In the genomic region with DNA sequence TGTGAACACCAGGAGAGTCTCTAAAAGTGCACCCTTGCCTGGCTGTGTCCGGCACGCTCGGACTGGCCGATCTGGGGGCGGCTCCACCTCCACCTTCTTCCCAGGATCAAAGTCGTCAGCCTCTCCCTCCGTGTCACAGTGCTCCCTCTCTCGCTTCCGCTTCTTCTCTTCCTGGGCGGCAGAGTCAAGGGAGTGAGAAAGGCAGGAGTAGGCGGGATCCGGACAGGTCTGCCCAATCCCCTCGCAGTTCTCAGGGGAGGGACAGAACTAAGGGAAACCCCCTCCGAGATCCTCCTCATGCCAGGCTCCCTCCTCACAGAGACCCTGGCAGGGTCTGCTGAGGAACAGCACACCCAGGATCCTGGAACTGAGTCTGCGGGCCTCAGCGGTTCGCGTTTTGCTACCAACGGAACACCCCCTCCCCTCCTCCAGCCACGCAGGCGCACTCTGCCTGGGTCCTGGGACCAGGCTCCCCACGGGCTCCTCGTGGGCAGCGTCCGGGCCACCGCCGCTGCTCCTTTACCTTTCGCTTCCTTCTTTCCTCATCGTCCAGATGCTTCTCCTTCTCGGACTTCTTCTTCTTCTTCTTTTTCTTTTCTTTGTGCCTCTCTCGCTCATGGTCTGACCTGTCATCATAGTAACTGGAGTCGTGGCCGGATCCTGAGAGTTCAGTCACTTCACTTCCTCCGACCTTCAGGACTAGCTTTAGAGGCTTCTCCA, we compare ENCODE assay signal across 1 cellular context.
TF ChIP-seq lines count a peak whose summit lies in the region.

No MANE protein-coding gene starts in this region.

TF ChIP-seq in K562, 482 proteins besides CTCF, POLR2A, EP300 and RAD21 (continues in another document):
- TF ChIP-seq ZNF263 (CRISPR knock-in tag; IDR thresholded peaks at IDR 0.05; ENCODE audit: borderline replicate concordance): peak; percentile 95
- TF ChIP-seq SAP30 (IDR thresholded peaks at IDR 0.05; ENCODE audit: borderline replicate concordance, insufficient read depth, low read depth, low read length, poor library complexity, severe bottlenecking): peak; percentile 34
- peak; percentile 46; the same call in 1 of the 2 replicates for TF ChIP-seq PHF8 (IDR thresholded peaks at IDR 0.05; ENCODE audit: borderline replicate concordance, low read length)
- TF ChIP-seq MAZ (CRISPR knock-in tag; conservative IDR thresholded peaks at IDR 0.05 in 1 of 2, IDR thresholded peaks at IDR 0.05 in 1 of 2): peak; percentile 14 to 44; a peak in 2 of 4 replicates
- TF ChIP-seq GATAD2B (IDR thresholded peaks at IDR 0.05; ENCODE audit: borderline replicate concordance): no peak
- no peak for TF ChIP-seq CHD1 (IDR thresholded peaks at IDR 0.05; ENCODE audit: low read length)
- TF ChIP-seq, protein P1, sequence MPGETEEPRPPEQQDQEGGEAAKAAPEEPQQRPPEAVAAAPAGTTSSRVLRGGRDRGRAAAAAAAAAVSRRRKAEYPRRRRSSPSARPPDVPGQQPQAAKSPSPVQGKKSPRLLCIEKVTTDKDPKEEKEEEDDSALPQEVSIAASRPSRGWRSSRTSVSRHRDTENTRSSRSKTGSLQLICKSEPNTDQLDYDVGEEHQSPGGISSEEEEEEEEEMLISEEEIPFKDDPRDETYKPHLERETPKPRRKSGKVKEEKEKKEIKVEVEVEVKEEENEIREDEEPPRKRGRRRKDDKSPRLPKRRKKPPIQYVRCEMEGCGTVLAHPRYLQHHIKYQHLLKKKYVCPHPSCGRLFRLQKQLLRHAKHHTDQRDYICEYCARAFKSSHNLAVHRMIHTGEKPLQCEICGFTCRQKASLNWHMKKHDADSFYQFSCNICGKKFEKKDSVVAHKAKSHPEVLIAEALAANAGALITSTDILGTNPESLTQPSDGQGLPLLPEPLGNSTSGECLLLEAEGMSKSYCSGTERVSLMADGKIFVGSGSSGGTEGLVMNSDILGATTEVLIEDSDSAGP (CRISPR knock-in tag; IDR thresholded peaks at IDR 0.05): 0 out of 2 replicates have a peak, but pooled peaks have one; percentile 10
- 0 out of 2 replicates have a peak, but pooled peaks have one; percentile 5 for TF ChIP-seq ZNF316 (IDR thresholded peaks at IDR 0.05)
- 0 out of 4 replicates have a peak, but pooled peaks of 1 of the 2 experiments have one; percentile 23 for TF ChIP-seq ARNT (IDR thresholded peaks at IDR 0.05)
- TF ChIP-seq, protein P2, sequence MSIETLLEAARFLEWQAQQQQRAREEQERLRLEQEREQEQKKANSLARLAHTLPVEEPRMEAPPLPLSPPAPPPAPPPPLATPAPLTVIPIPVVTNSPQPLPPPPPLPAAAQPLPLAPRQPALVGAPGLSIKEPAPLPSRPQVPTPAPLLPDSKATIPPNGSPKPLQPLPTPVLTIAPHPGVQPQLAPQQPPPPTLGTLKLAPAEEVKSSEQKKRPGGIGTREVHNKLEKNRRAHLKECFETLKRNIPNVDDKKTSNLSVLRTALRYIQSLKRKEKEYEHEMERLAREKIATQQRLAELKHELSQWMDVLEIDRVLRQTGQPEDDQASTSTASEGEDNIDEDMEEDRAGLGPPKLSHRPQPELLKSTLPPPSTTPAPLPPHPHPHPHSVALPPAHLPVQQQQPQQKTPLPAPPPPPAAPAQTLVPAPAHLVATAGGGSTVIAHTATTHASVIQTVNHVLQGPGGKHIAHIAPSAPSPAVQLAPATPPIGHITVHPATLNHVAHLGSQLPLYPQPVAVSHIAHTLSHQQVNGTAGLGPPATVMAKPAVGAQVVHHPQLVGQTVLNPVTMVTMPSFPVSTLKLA (conservative IDR thresholded peaks at IDR 0.05): peak; percentile 45 to 56
- 0 out of 2 replicates have a peak, but pooled peaks have one; percentile 26 for TF ChIP-seq MYC (IDR thresholded peaks at IDR 0.05; ENCODE audit: low read depth, low read length)
- TF ChIP-seq MYC (CRISPR knock-in tag; IDR thresholded peaks at IDR 0.05; ENCODE audit: borderline replicate concordance, low read depth): 0 out of 2 replicates have a peak, but pooled peaks have one; percentile 20
- TF ChIP-seq HDAC2 (IDR thresholded peaks at IDR 0.05): 0 out of 2 replicates have a peak, but pooled peaks have one; percentile 26
- TF ChIP-seq SNIP1 (IDR thresholded peaks at IDR 0.05; ENCODE audit: low read depth): no peak
- TF ChIP-seq CBFB (CRISPR knock-in tag; IDR thresholded peaks at IDR 0.05): no peak
- TF ChIP-seq, protein P3, sequence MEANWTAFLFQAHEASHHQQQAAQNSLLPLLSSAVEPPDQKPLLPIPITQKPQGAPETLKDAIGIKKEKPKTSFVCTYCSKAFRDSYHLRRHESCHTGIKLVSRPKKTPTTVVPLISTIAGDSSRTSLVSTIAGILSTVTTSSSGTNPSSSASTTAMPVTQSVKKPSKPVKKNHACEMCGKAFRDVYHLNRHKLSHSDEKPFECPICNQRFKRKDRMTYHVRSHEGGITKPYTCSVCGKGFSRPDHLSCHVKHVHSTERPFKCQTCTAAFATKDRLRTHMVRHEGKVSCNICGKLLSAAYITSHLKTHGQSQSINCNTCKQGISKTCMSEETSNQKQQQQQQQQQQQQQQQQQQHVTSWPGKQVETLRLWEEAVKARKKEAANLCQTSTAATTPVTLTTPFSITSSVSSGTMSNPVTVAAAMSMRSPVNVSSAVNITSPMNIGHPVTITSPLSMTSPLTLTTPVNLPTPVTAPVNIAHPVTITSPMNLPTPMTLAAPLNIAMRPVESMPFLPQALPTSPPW (CRISPR knock-in tag; IDR thresholded peaks at IDR 0.05): peak; percentile 32; the same call in 1 of the 2 replicates
- TF ChIP-seq KDM5B (IDR thresholded peaks at IDR 0.05; ENCODE audit: insufficient replicate concordance, low read depth, low read length): peak; percentile 53
- no peak for TF ChIP-seq ZNF589 (CRISPR knock-in tag; IDR thresholded peaks at IDR 0.05; ENCODE audit: low read depth)
- TF ChIP-seq, protein P4, sequence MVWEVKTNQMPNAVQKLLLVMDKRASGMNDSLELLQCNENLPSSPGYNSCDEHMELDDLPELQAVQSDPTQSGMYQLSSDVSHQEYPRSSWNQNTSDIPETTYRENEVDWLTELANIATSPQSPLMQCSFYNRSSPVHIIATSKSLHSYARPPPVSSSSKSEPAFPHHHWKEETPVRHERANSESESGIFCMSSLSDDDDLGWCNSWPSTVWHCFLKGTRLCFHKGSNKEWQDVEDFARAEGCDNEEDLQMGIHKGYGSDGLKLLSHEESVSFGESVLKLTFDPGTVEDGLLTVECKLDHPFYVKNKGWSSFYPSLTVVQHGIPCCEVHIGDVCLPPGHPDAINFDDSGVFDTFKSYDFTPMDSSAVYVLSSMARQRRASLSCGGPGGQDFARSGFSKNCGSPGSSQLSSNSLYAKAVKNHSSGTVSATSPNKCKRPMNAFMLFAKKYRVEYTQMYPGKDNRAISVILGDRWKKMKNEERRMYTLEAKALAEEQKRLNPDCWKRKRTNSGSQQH (CRISPR knock-in tag; IDR thresholded peaks at IDR 0.05): no peak
- no peak for TF ChIP-seq CCNT2 (IDR thresholded peaks at IDR 0.05; ENCODE audit: borderline replicate concordance, extremely low read depth, insufficient read length, low read depth, low read length)
- peak in 1 of 2 experiments; percentile 13; a peak in 2 of 4 replicates for TF ChIP-seq SIN3A (IDR thresholded peaks at IDR 0.05; ENCODE audit: borderline replicate concordance in 2 of 2, control insufficient read depth in 1 of 2, low read depth in 2 of 2, low read length in 2 of 2)
- no peak for TF ChIP-seq FOXK2 (conservative IDR thresholded peaks at IDR 0.05 in 1 of 2, IDR thresholded peaks at IDR 0.05 in 1 of 2; ENCODE audit: low read depth in 2 of 2)
- TF ChIP-seq, protein P5, sequence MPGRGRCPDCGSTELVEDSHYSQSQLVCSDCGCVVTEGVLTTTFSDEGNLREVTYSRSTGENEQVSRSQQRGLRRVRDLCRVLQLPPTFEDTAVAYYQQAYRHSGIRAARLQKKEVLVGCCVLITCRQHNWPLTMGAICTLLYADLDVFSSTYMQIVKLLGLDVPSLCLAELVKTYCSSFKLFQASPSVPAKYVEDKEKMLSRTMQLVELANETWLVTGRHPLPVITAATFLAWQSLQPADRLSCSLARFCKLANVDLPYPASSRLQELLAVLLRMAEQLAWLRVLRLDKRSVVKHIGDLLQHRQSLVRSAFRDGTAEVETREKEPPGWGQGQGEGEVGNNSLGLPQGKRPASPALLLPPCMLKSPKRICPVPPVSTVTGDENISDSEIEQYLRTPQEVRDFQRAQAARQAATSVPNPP (IDR thresholded peaks at IDR 0.05; ENCODE audit: borderline replicate concordance, insufficient read depth, insufficient read length): no peak
- TF ChIP-seq, protein P6, sequence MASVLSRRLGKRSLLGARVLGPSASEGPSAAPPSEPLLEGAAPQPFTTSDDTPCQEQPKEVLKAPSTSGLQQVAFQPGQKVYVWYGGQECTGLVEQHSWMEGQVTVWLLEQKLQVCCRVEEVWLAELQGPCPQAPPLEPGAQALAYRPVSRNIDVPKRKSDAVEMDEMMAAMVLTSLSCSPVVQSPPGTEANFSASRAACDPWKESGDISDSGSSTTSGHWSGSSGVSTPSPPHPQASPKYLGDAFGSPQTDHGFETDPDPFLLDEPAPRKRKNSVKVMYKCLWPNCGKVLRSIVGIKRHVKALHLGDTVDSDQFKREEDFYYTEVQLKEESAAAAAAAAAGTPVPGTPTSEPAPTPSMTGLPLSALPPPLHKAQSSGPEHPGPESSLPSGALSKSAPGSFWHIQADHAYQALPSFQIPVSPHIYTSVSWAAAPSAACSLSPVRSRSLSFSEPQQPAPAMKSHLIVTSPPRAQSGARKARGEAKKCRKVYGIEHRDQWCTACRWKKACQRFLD (CRISPR knock-in tag; IDR thresholded peaks at IDR 0.05): no peak
- TF ChIP-seq SPI1 (IDR thresholded peaks at IDR 0.05; ENCODE audit: borderline replicate concordance, low read depth, low read length): peak; percentile 86
- no peak for TF ChIP-seq ZNF764 (CRISPR knock-in tag; IDR thresholded peaks at IDR 0.05; ENCODE audit: low read depth)
- TF ChIP-seq TAF1 (IDR thresholded peaks at IDR 0.05; ENCODE audit: control insufficient read depth, extremely low read depth, insufficient read depth, low read length, severe bottlenecking): peak; percentile 53
- peak; percentile 29 for TF ChIP-seq SMAD1 (IDR thresholded peaks at IDR 0.05; ENCODE audit: low read depth, low read length, partially characterized antibody)
- 0 out of 2 replicates have a peak, but pooled peaks have one; percentile 27 for TF ChIP-seq SP1 (CRISPR knock-in tag; IDR thresholded peaks at IDR 0.05)
- no peak for TF ChIP-seq ZNF77 (CRISPR knock-in tag; IDR thresholded peaks at IDR 0.05)
- TF ChIP-seq, protein P7, sequence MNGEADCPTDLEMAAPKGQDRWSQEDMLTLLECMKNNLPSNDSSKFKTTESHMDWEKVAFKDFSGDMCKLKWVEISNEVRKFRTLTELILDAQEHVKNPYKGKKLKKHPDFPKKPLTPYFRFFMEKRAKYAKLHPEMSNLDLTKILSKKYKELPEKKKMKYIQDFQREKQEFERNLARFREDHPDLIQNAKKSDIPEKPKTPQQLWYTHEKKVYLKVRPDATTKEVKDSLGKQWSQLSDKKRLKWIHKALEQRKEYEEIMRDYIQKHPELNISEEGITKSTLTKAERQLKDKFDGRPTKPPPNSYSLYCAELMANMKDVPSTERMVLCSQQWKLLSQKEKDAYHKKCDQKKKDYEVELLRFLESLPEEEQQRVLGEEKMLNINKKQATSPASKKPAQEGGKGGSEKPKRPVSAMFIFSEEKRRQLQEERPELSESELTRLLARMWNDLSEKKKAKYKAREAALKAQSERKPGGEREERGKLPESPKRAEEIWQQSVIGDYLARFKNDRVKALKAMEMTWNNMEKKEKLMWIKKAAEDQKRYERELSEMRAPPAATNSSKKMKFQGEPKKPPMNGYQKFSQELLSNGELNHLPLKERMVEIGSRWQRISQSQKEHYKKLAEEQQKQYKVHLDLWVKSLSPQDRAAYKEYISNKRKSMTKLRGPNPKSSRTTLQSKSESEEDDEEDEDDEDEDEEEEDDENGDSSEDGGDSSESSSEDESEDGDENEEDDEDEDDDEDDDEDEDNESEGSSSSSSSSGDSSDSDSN (IDR thresholded peaks at IDR 0.05; ENCODE audit: borderline replicate concordance in 1 of 2, low read depth in 2 of 2, low read length in 2 of 2): peak; percentile 64; a peak in 1 of 4 replicates
- TF ChIP-seq, protein P8, sequence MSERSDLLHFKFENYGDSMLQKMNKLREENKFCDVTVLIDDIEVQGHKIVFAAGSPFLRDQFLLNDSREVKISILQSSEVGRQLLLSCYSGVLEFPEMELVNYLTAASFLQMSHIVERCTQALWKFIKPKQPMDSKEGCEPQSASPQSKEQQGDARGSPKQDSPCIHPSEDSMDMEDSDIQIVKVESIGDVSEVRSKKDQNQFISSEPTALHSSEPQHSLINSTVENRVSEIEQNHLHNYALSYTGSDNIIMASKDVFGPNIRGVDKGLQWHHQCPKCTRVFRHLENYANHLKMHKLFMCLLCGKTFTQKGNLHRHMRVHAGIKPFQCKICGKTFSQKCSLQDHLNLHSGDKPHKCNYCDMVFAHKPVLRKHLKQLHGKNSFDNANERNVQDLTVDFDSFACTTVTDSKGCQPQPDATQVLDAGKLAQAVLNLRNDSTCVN (CRISPR knock-in tag; IDR thresholded peaks at IDR 0.05): peak; percentile 59; the same call in 1 of the 2 replicates
- TF ChIP-seq TRIM28 (IDR thresholded peaks at IDR 0.05): no peak
- TF ChIP-seq, protein P9, sequence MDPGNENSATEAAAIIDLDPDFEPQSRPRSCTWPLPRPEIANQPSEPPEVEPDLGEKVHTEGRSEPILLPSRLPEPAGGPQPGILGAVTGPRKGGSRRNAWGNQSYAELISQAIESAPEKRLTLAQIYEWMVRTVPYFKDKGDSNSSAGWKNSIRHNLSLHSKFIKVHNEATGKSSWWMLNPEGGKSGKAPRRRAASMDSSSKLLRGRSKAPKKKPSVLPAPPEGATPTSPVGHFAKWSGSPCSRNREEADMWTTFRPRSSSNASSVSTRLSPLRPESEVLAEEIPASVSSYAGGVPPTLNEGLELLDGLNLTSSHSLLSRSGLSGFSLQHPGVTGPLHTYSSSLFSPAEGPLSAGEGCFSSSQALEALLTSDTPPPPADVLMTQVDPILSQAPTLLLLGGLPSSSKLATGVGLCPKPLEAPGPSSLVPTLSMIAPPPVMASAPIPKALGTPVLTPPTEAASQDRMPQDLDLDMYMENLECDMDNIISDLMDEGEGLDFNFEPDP (CRISPR knock-in tag; IDR thresholded peaks at IDR 0.05): no peak
- peak; percentile 88 to 90 for TF ChIP-seq NRF1 (conservative IDR thresholded peaks at IDR 0.05 in 1 of 2, IDR thresholded peaks at IDR 0.05 in 1 of 2)
- 0 out of 2 replicates have a peak, but pooled peaks have one; percentile 39 for TF ChIP-seq CREB1 (IDR thresholded peaks at IDR 0.05)
- peak; percentile 19; the same call in 1 of the 2 replicates for TF ChIP-seq CREB1 (CRISPR knock-in tag; IDR thresholded peaks at IDR 0.05)
- peak; percentile 21; the same call in 1 of the 2 replicates for TF ChIP-seq BCOR (IDR thresholded peaks at IDR 0.05)
- 0 out of 2 replicates have a peak, but pooled peaks have one; percentile 21 for TF ChIP-seq JUND (IDR thresholded peaks at IDR 0.05; ENCODE audit: borderline replicate concordance, low read depth, low read length)
- TF ChIP-seq JUND (tag; IDR thresholded peaks at IDR 0.05; ENCODE audit: borderline replicate concordance, low read depth, low read length): no peak
- TF ChIP-seq L3MBTL2 (IDR thresholded peaks at IDR 0.05): peak; percentile 21; the same call in 1 of the 2 replicates
- peak; percentile 63; the same call in 1 of the 2 replicates for TF ChIP-seq HLTF (IDR thresholded peaks at IDR 0.05)
- 0 out of 2 replicates have a peak, but pooled peaks have one; percentile 4 for TF ChIP-seq MIER1 (IDR thresholded peaks at IDR 0.05; ENCODE audit: low read depth)
